8 cellular contexts compared by ENCODE assay signal in genomic region chr19:48714759-48715261, GRCh38. TPM values are rescaled to one million over a fixed set of nuclear protein-coding genes. Genes with fewer than 3 reads are reported as not detected.
DNase-seq lines count a peak whose midpoint lies in the region; ATAC-seq and TF ChIP-seq lines count a peak whose summit lies in the region.

No MANE protein-coding gene starts in this region.

- H3K4me3 ChIP-seq in AG04450 (ENCODE audit: low read depth, low read length): peak overlapping the region; percentile 56
- peak overlapping the region; percentile 80 for H3K4me3 ChIP-seq in Karpas-422 (ENCODE audit: low read length)
- H3K4me3 ChIP-seq in dorsolateral prefrontal cortex: peak overlapping the region; percentile 21 to 100 (median 78)

- H3K27me3 Mint-ChIP-seq in naive thymus-derived CD8-positive, alpha-beta T cell: no peaks in the 10 kb centered on the region

- H3K79me2 ChIP-seq in Karpas-422 (ENCODE audit: low read length): peaks cover 9% of the 10 kb centered on the region; the same call in 1 of the 2 replicates

- no peaks in the 10 kb centered on the region for H3K36me3 Mint-ChIP-seq in naive thymus-derived CD8-positive, alpha-beta T cell

- no peaks in the 10 kb centered on the region for H3K36me3 ChIP-seq in Karpas-422 (ENCODE audit: insufficient read depth, low read length)

- H3K4me2 ChIP-seq in Karpas-422 (ENCODE audit: low read depth, low read length, poor library complexity, severe bottlenecking): peak overlapping the region; percentile 100

- H2AFZ ChIP-seq in Karpas-422 (ENCODE audit: low read length): peak overlapping the region; percentile 25; the same call in 1 of the 2 replicates

- H3K27me3 ChIP-seq in AG04450 (ENCODE audit: control insufficient read depth, insufficient read depth, low read length) (no peaks in the 10 kb centered on the region), Karpas-422 (ENCODE audit: low read length) (no peaks in the 10 kb centered on the region), dorsolateral prefrontal cortex (no peaks in the 10 kb centered on the region)

- no peaks in the 10 kb centered on the region for H4K20me1 ChIP-seq in Karpas-422 (ENCODE audit: insufficient read depth, low read depth, low read length)

- H3K4me1 Mint-ChIP-seq in naive thymus-derived CD8-positive, alpha-beta T cell: peaks cover 10 to 28% (median 19%) of the 10 kb centered on the region in 4 donors

- POLR2A ChIA-PET in AG04450 (lab: Yijun Ruan, JAX): interaction anchor here (0.8 kb wide), 1 partner anchor 95 kb away, joined by 3 read pairs; the partner anchor contains the start of gene SPHK2
- POLR2A ChIA-PET in naive thymus-derived CD8-positive, alpha-beta T cell (lab: Charles Lee): interaction anchor here (0.6 to 2.8 kb wide), 6 partner anchors 10 to 105 kb away, joined by 4 to 13 read pairs (median 6); partner anchors contain the start of genes CA11, RPL18 and SPHK2

- peaks cover 21% of the 10 kb centered on the region for H3K4me1 ChIP-seq in Karpas-422 (ENCODE audit: low read length)

- H3K9me3 ChIP-seq in AG04450 (ENCODE audit: control insufficient read depth, insufficient read depth, low read length) (peaks cover 5% of the 10 kb centered on the region), Karpas-422 (ENCODE audit: low read length) (peaks cover 5% of the 10 kb centered on the region)

- DNase-seq in AG04450 (ENCODE audit: low read depth, low spot score) (no peak), Karpas-422 (no peak), dorsolateral prefrontal cortex (no peak), left lobe of liver (ENCODE audit: low spot score) (no peak), T-helper 9 cell (no peak)
- no peak for DNase-seq in naive thymus-derived CD8-positive, alpha-beta T cell

- intact Hi-C loops in dorsolateral prefrontal cortex (cut with DNase I): loop anchor here (2.0 to 5.0 kb wide), 4 partner anchors 33 to 70 kb away; partner anchors contain the start of gene CA11 (in 1 of the 2)

- H3K9ac ChIP-seq in Karpas-422 (ENCODE audit: low read length): peak overlapping the region; percentile 96

- TF ChIP-seq CTCF in AG04450 (IDR thresholded peaks at IDR 0.05; ENCODE audit: low read depth, low read length) (no peak), dorsolateral prefrontal cortex (IDR thresholded peaks at IDR 0.05 in 54 of 56, conservative IDR thresholded peaks at IDR 0.05 in 2 of 56; ENCODE audit: low read depth in 1 of 56, partially characterized antibody in 56 of 56) (no peak)

- ATAC-seq in naive thymus-derived CD8-positive, alpha-beta T cell: no peak
- ATAC-seq in left lobe of liver (no peak), GM21723 (IDR thresholded peaks at IDR 0.05; ENCODE audit: unreplicated experiment) (no peak), GM21529 (IDR thresholded peaks at IDR 0.05; ENCODE audit: unreplicated experiment) (no peak)

- peak overlapping the region; percentile 20 to 88 (median 78) for H3K27ac Mint-ChIP-seq in naive thymus-derived CD8-positive, alpha-beta T cell

- peaks cover 0 to 2% (median 0%) of the 10 kb centered on the region in 9 donors for H3K9me3 Mint-ChIP-seq in naive thymus-derived CD8-positive, alpha-beta T cell

- peak overlapping the region; percentile 77 to 96 (median 85) for H3K4me3 Mint-ChIP-seq in naive thymus-derived CD8-positive, alpha-beta T cell

- CTCF ChIA-PET in AG04450 (lab: Charles Lee): no interaction called here

- H3K27ac ChIP-seq in AG04450 (ENCODE audit: low read depth, low read length): peak overlapping the region; percentile 40
- peak overlapping the region; percentile 35 for H3K27ac ChIP-seq in Karpas-422 (ENCODE audit: low read length)
- peak overlapping the region; percentile 46 to 95 (median 90) for H3K27ac ChIP-seq in dorsolateral prefrontal cortex

- no peaks in the 10 kb centered on the region for H3K9me2 ChIP-seq in Karpas-422 (replicated peaks; ENCODE audit: insufficient read depth, low read length)

RNA-seq across cellular contexts. Expression of gene MAMSTR, which starts 4.7 kb away (rescaled TPM):
- polyA plus RNA-seq in AG04450 (2011; rRNA removed): 0.58 and 0.68 TPM in 2 replicates
- polyA minus RNA-seq in AG04450 (2011; rRNA and poly(A)+ RNA removed): 1.1 TPM in 2 replicates
- total RNA-seq in Karpas-422 (2014; rRNA removed; shearing (Covaris generic); ENCODE audit: low replicate concordance): 0.58 and 0.78 TPM in 2 replicates
- total RNA-seq in dorsolateral prefrontal cortex (10 to 100 TPM in 3 of 120 experiments, 1 to 10 TPM in 117; 3.4 to 11.4 (median 6.3) TPM), left lobe of liver (0.23 TPM)
- 1 to 10 TPM; 2.1 to 2.4 TPM for total RNA-seq in naive thymus-derived CD8-positive, alpha-beta T cell
- under 1 TPM; 0.28 to 0.77 (median 0.49) TPM for polyA plus RNA-seq in naive thymus-derived CD8-positive, alpha-beta T cell

RNA-seq across cellular contexts. Expression of gene FUT2, which starts 19.0 kb away (rescaled TPM):
- polyA plus RNA-seq in AG04450 (2011; rRNA removed): not detected in 2 replicates
- polyA minus RNA-seq in AG04450 (2011; rRNA and poly(A)+ RNA removed): not detected in 2 replicates
- total RNA-seq in Karpas-422 (2014; rRNA removed; shearing (Covaris generic); ENCODE audit: low replicate concordance): not detected in 2 replicates
- total RNA-seq in dorsolateral prefrontal cortex (1 to 10 TPM in 27 of 120 experiments, under 1 TPM in 49, not detected in 44; 0.14 to 6.4 (median 0.68) TPM), left lobe of liver (not detected)
- total RNA-seq in naive thymus-derived CD8-positive, alpha-beta T cell: not detected
- 1 to 10 TPM in 1 of 3 donors, under 1 TPM in 2; 0.17 to 1.8 (median 0.17) TPM for polyA plus RNA-seq in naive thymus-derived CD8-positive, alpha-beta T cell

RNA-seq across cellular contexts. Expression of gene RASIP1, which starts 25.6 kb away (rescaled TPM):
- polyA plus RNA-seq in AG04450 (2011; rRNA removed): 0.32 and 0.61 TPM in 2 replicates
- 0.17 and 0.37 TPM in 2 replicates for polyA minus RNA-seq in AG04450 (2011; rRNA and poly(A)+ RNA removed)
- total RNA-seq in Karpas-422 (2014; rRNA removed; shearing (Covaris generic); ENCODE audit: low replicate concordance): not detected in 2 replicates
- total RNA-seq in dorsolateral prefrontal cortex: 10 to 100 TPM in 40 of 120 experiments, 1 to 10 TPM in 80; 5.6 to 16.1 (median 8.9) TPM
- total RNA-seq in naive thymus-derived CD8-positive, alpha-beta T cell: under 1 TPM in 1 of 2 experiments, not detected in 1; 0.25 TPM
- polyA plus RNA-seq in naive thymus-derived CD8-positive, alpha-beta T cell: under 1 TPM in 2 of 3 donors, not detected in 1; 0.10 to 0.26 TPM
- 3.1 TPM for total RNA-seq in left lobe of liver

RNA-seq across cellular contexts. Expression of gene IZUMO1, which starts 31.9 kb away (rescaled TPM):
- not detected in 2 replicates for polyA plus RNA-seq in AG04450 (2011; rRNA removed)
- not detected in 2 replicates for polyA minus RNA-seq in AG04450 (2011; rRNA and poly(A)+ RNA removed)
- total RNA-seq in Karpas-422 (2014; rRNA removed; shearing (Covaris generic); ENCODE audit: low replicate concordance): not detected in 2 replicates
- 1 to 10 TPM in 75 of 120 experiments, under 1 TPM in 40, not detected in 5; 0.31 to 9.5 (median 1.3) TPM for total RNA-seq in dorsolateral prefrontal cortex
- total RNA-seq in naive thymus-derived CD8-positive, alpha-beta T cell: not detected
- not detected for polyA plus RNA-seq in naive thymus-derived CD8-positive, alpha-beta T cell
- not detected for total RNA-seq in left lobe of liver

RNA-seq across cellular contexts. Expression of gene FUT1, which starts 37.6 kb away (rescaled TPM):
- polyA plus RNA-seq in AG04450 (2011; rRNA removed): 0.02 and 0.07 TPM in 2 replicates
- 0.05 TPM in 1 of 2 replicates, not detected in the other for polyA minus RNA-seq in AG04450 (2011; rRNA and poly(A)+ RNA removed)
- total RNA-seq in Karpas-422 (2014; rRNA removed; shearing (Covaris generic); ENCODE audit: low replicate concordance): not detected in 2 replicates
- 10 to 100 TPM in 1 of 120 experiments, 1 to 10 TPM in 119; 1.8 to 11.1 (median 5.1) TPM for total RNA-seq in dorsolateral prefrontal cortex
- total RNA-seq in naive thymus-derived CD8-positive, alpha-beta T cell: not detected
- polyA plus RNA-seq in naive thymus-derived CD8-positive, alpha-beta T cell: not detected
- total RNA-seq in left lobe of liver: 0.43 TPM

Comparison
In these comparisons a context has a peak if more than half of its experiments do, and no peak if none do; other contexts are left out.
1. H3K27ac ChIP-seq: peak in every context shown above with its lines; median percentile 90 in dorsolateral prefrontal cortex; 40 in AG04450; 35 in Karpas-422.